In the genomic region with DNA sequence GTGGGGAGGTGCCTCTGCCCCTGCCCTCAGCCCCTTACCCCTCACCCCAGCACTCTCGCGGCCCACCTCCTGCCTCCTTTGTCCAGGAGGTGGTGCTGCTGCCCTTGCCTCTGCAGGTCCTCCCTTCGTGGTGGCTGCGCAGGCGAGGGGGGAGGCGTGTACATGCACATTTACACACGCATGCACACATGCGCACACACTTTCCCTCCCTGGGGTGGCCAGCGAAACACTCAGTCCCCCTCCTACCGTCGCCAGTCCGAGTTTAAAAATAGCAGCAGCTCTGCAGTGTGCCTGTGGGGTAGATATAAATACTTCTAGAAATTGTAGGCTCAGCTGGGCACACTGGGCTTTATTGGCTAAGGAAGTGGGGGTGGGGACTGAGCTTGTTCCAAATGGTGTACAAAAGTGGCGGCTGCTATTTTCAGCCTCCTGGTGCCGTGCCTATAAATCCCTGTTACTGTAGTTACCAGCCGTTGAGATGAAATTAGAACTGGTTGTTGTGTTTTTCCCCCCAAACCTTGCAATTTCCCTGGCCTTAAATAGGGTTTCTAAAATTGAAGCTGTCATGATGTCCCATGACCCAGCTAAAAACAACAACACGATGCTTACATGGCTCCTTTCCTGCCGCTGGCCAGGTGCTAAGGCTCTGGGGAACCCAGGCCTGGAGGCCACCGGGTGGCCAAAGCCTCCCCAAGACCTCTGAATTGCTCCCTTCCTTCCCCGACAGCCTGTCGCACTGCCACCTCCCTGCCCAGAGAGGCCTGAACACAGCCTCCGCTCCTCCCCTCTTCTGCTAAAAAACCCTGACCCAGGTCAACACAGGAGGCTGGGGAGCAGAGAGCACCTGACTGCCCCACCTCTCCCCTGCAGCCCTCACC, we compare ENCODE assay signal across 8 cellular contexts. TPM values are rescaled to one million over a fixed set of nuclear protein-coding genes. Genes with fewer than 3 reads are reported as not detected.
A peak's percentile ranks its signal among the peaks of the same experiment; 100 is the strongest.
DNase-seq lines count a peak whose midpoint lies in the region; ATAC-seq and TF ChIP-seq lines count a peak whose summit lies in the region.

No MANE protein-coding gene starts in this region.

- DNase-seq in DMS 273 (lab: John Stamatoyannopoulos, UW; ENCODE audit: unreplicated experiment) (peak; percentile 75), fibroblast of lung (ENCODE audit: low read depth in 2 of 2) (peak; percentile 7 to 42), A172 (ENCODE audit: low spot score) (no peak), SHP77 treated with DMSO at 0.1 percent for 48 hours (lab: John Stamatoyannopoulos, UW) (no peak), T-helper 1 cell (no peak)

- H3K27me3 ChIP-seq in OCI-LY1 (ENCODE audit: insufficient read depth, low read length) (no peaks in the 10 kb centered on the region), fibroblast of lung (ENCODE audit: control insufficient read depth, insufficient read depth, low read length) (no peaks in the 10 kb centered on the region), parathyroid adenoma (ENCODE audit: control insufficient read depth, insufficient read depth, low read length) (no peaks in the 10 kb centered on the region)

- H3K4me3 ChIP-seq in OCI-LY1 (ENCODE audit: low read depth, low read length, poor library complexity, severe bottlenecking) (no peak overlapping the region), fibroblast of lung (replicated peaks in 1 of 4; ENCODE audit: control extremely low read depth in 1 of 4, insufficient read depth in 1 of 4, low read depth in 3 of 4, low read length in 4 of 4) (peak overlapping the region in 2 of 4 experiments; percentile 6 to 25), parathyroid adenoma (ENCODE audit: low read depth, low read length) (no peak overlapping the region)

- H3K36me3 ChIP-seq in OCI-LY1 (ENCODE audit: insufficient read depth, low read length) (peaks cover 19% of the 10 kb centered on the region; the same call in 1 of the 2 replicates), fibroblast of lung (ENCODE audit: control insufficient read depth, insufficient read depth, low read length) (peaks cover 2% of the 10 kb centered on the region), parathyroid adenoma (ENCODE audit: control insufficient read depth, insufficient read depth, low read length) (no peaks in the 10 kb centered on the region)

- H3K27ac ChIP-seq in OCI-LY1 (ENCODE audit: low read depth, low read length, poor library complexity, severe bottlenecking) (no peak overlapping the region), fibroblast of lung (ENCODE audit: insufficient read depth, low read length) (no peak overlapping the region), parathyroid adenoma (no peak overlapping the region)

- H4K20me1 ChIP-seq in OCI-LY1 (ENCODE audit: insufficient read depth, low read length) = no peaks in the 10 kb centered on the region
- no peaks in the 10 kb centered on the region for H4K20me1 ChIP-seq in fibroblast of lung (ENCODE audit: control insufficient read depth, extremely low read depth, insufficient read depth, low read length)

- H3K9me3 ChIP-seq in OCI-LY1 (ENCODE audit: low read length) = no peaks in the 10 kb centered on the region
- no peaks in the 10 kb centered on the region for H3K9me3 ChIP-seq in fibroblast of lung (ENCODE audit: control insufficient read depth, insufficient read depth, low read depth, low read length)
- no peaks in the 10 kb centered on the region for H3K9me3 ChIP-seq in parathyroid adenoma (ENCODE audit: control insufficient read depth, low read length)

- TF ChIP-seq CTCF in OCI-LY1 (IDR thresholded peaks at IDR 0.05; ENCODE audit: low read length) (peak; percentile 36; the same call in 1 of the 2 replicates), fibroblast of lung (conservative IDR thresholded peaks at IDR 0.05 in 1 of 2, IDR thresholded peaks at IDR 0.05 in 1 of 2; ENCODE audit: low read depth in 1 of 2, low read length in 2 of 2) (peak; percentile 40 to 63), parathyroid adenoma (IDR thresholded peaks at IDR 0.05) (peak; percentile 8)

- H2AFZ ChIP-seq in OCI-LY1 (ENCODE audit: low read length) = no peak overlapping the region
- no peak overlapping the region for H2AFZ ChIP-seq in fibroblast of lung (ENCODE audit: low read length)
- H2AFZ ChIP-seq in parathyroid adenoma = no peak overlapping the region

- ATAC-seq in HG02870 (IDR thresholded peaks at IDR 0.05; ENCODE audit: unreplicated experiment) = no peak

- H3K9ac ChIP-seq in OCI-LY1 (ENCODE audit: low read length) (no peak overlapping the region), fibroblast of lung (ENCODE audit: insufficient read depth, low read length) (no peak overlapping the region), parathyroid adenoma (no peak overlapping the region)

- no peaks in the 10 kb centered on the region for H3K9me2 ChIP-seq in OCI-LY1 (ENCODE audit: low read depth, low read length)

- H3K4me2 ChIP-seq in OCI-LY1 (ENCODE audit: low read length) (no peak overlapping the region), fibroblast of lung (ENCODE audit: extremely low read depth, insufficient read depth, low read length) (peak overlapping the region; percentile 32), parathyroid adenoma (ENCODE audit: low read length) (no peak overlapping the region)

- H3K4me1 ChIP-seq in OCI-LY1 (ENCODE audit: insufficient read depth, low read length, severe bottlenecking) (no peaks in the 10 kb centered on the region), fibroblast of lung (ENCODE audit: control insufficient read depth, extremely low read depth, insufficient read depth, low read length) (peaks cover 5% of the 10 kb centered on the region), parathyroid adenoma (no peaks in the 10 kb centered on the region)

- H3F3A ChIP-seq in OCI-LY1 (ENCODE audit: insufficient read depth, low read length) = no peaks in the 10 kb centered on the region

- H3K79me2 ChIP-seq in OCI-LY1 (ENCODE audit: insufficient read depth, low read length) (no peaks in the 10 kb centered on the region), fibroblast of lung (ENCODE audit: control insufficient read depth, insufficient read depth, low read length) (no peaks in the 10 kb centered on the region), parathyroid adenoma (no peaks in the 10 kb centered on the region)

RNA-seq across cellular contexts. Expression of a gene that starts 12.4 kb away (rescaled TPM):
- 5.9 and 7.8 TPM in 2 replicates for total RNA-seq in fibroblast of lung
- polyA plus RNA-seq in fibroblast of lung = 7.8 and 11.1 TPM in 2 replicates
- 6.7 and 7.2 TPM in 2 replicates for polyA plus RNA-seq in fibroblast of lung (2012)
- 0.85 and 11.1 TPM in 2 replicates for polyA minus RNA-seq in fibroblast of lung (ENCODE audit: low replicate concordance)
- 6.5 and 10.7 TPM in 2 replicates for total RNA-seq in A172 (2014; rRNA removed; shearing (Covaris generic))

RNA-seq across cellular contexts. Expression of a gene that starts 14.4 kb away (rescaled TPM):
- under 0.01 and 0.26 TPM in 2 replicates for total RNA-seq in fibroblast of lung
- polyA plus RNA-seq in fibroblast of lung = not detected in 2 replicates
- polyA plus RNA-seq in fibroblast of lung (2012) = 0.13 TPM in 1 of 2 replicates, not detected in the other
- not detected in 2 replicates for polyA minus RNA-seq in fibroblast of lung (ENCODE audit: low replicate concordance)
- not detected in 2 replicates for total RNA-seq in A172 (2014; rRNA removed; shearing (Covaris generic))

RNA-seq across cellular contexts. Expression of a gene that starts 40.9 kb away (rescaled TPM):
- total RNA-seq in fibroblast of lung = 0.26 and 0.83 TPM in 2 replicates
- polyA plus RNA-seq in fibroblast of lung = 0.16 and 0.77 TPM in 2 replicates
- polyA plus RNA-seq in fibroblast of lung (2012) = 0.24 and 2.1 TPM in 2 replicates
- 1.4 TPM in 1 of 2 replicates, not detected in the other for polyA minus RNA-seq in fibroblast of lung (ENCODE audit: low replicate concordance)
- not detected in 2 replicates for total RNA-seq in A172 (2014; rRNA removed; shearing (Covaris generic))

Comparison
In these comparisons a context has a peak if more than half of its experiments do, and no peak if none do; other contexts are left out.
1. DNase-seq: peak in DMS 273 (single experiment) and fibroblast of lung (2 of 2); none in A172 (single experiment), SHP77 treated with DMSO at 0.1 percent for 48 hours (single experiment) and T-helper 1 cell (0 of 5).
2. Peak in every context shown above with its lines, with median percentiles within 50 percentile points of each other: CTCF ChIP-seq.